In the genomic region with DNA sequence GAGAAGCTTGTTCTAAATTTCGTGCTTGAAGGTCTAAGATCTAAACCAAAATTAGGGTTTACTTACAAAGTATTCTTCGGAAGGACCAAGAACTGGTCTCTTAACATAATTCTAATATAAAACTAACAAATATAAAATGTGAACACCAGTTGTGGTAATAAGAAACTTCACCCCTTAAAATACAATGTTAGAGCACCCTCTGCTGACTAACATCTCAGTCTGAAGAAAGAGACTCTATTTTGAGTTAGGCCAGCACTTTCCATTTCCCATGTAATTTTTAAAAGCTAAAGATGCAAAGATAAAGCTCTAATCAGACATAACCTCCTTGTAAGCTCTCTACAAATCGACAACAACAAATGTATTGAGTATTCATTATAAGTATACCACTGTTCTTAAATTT, we compare ENCODE assay signal across 2 cellular contexts.
TF ChIP-seq lines count a peak whose summit lies in the region.

No MANE protein-coding gene starts in this region.

TF ChIP-seq in IMR-90, 13 proteins besides CTCF, POLR2A, EP300 and RAD21:
- TF ChIP-seq RFX5 (IDR thresholded peaks at IDR 0.05; ENCODE audit: low read depth, low read length) (no peak), SMC3 (IDR thresholded peaks at IDR 0.05; ENCODE audit: low read depth, low read length) (peak; percentile 77)

TF ChIP-seq in K562, 482 proteins besides CTCF, POLR2A, EP300 and RAD21:
- TF ChIP-seq U2AF1 (optimal IDR thresholded peaks at IDR 0.05; ENCODE audit: low read depth, low read length), result no peak
- TF ChIP-seq SMC3 (conservative IDR thresholded peaks at IDR 0.05; ENCODE audit: insufficient read depth, low read depth, low read length), result 0 out of 2 replicates have a peak, but pooled peaks have one; percentile 32
- no peak for TF ChIP-seq NRF1 (conservative IDR thresholded peaks at IDR 0.05 in 1 of 2, IDR thresholded peaks at IDR 0.05 in 1 of 2)
